In genomic region chr16:52584354-52584840, GRCh38 we compare ENCODE assay signal across 1 cellular context.
TF ChIP-seq lines count a peak whose summit lies in the region.

No MANE protein-coding gene starts in this region.

TF ChIP-seq in HepG2, 621 proteins besides CTCF, POLR2A, EP300 and RAD21 (continued from another document):
- TF ChIP-seq ZBTB40 (IDR thresholded peaks at IDR 0.05), result no peak
- TF ChIP-seq ZBTB40 (CRISPR knock-in tag; IDR thresholded peaks at IDR 0.05), result peak; percentile 95
- no peak for TF ChIP-seq ZFYVE20 (CRISPR knock-in tag; IDR thresholded peaks at IDR 0.05; ENCODE audit: borderline replicate concordance, low read depth)
